1 cellular context compared by ENCODE assay signal in genomic region chr1:21338568-21339401, GRCh38.
TF ChIP-seq lines count a peak whose summit lies in the region.

No MANE protein-coding gene starts in this region.

TF ChIP-seq in HepG2, 621 proteins besides CTCF, POLR2A, EP300 and RAD21 (continued from another document and continues in another):
- TF ChIP-seq PATZ1 (CRISPR knock-in tag; IDR thresholded peaks at IDR 0.05) (peak; percentile 94), WIZ (CRISPR knock-in tag; IDR thresholded peaks at IDR 0.05) (no peak), ZBTB34 (CRISPR knock-in tag; IDR thresholded peaks at IDR 0.05) (peak; percentile 94), ADNP (CRISPR knock-in tag; IDR thresholded peaks at IDR 0.05) (peak; percentile 95), ZFP90 (CRISPR knock-in tag; IDR thresholded peaks at IDR 0.05; ENCODE audit: borderline replicate concordance) (peak; percentile 75), ZNF205 (CRISPR knock-in tag; IDR thresholded peaks at IDR 0.05) (peak; percentile 59; the same call in 1 of the 2 replicates), ZGPAT (CRISPR knock-in tag; IDR thresholded peaks at IDR 0.05) (peak; percentile 94), ZNF512B (CRISPR knock-in tag; IDR thresholded peaks at IDR 0.05; ENCODE audit: borderline replicate concordance) (no peak; the same call in 1 of the 2 replicates), ZNF460 (CRISPR knock-in tag; IDR thresholded peaks at IDR 0.05; ENCODE audit: borderline replicate concordance) (no peak; the same call in 1 of the 2 replicates), SKI (IDR thresholded peaks at IDR 0.05; ENCODE audit: partially characterized antibody) (peak; percentile 97), HOXA5 (CRISPR knock-in tag; IDR thresholded peaks at IDR 0.05) (0 out of 2 replicates have a peak, but pooled peaks have one; percentile 38), RERE (CRISPR knock-in tag; IDR thresholded peaks at IDR 0.05; ENCODE audit: low read depth) (peak; percentile 86), MAX (IDR thresholded peaks at IDR 0.05) (peak; percentile 92), NFKBIZ (CRISPR knock-in tag; IDR thresholded peaks at IDR 0.05) (peak; percentile 52; the same call in 1 of the 2 replicates), TBX3 (IDR thresholded peaks at IDR 0.05; ENCODE audit: borderline replicate concordance) (peak; percentile 92), BORCS8-MEF2B (CRISPR knock-in tag; IDR thresholded peaks at IDR 0.05) (peak; percentile 75; the same call in 1 of the 2 replicates), IRX3 (CRISPR knock-in tag; IDR thresholded peaks at IDR 0.05; ENCODE audit: borderline replicate concordance, low read depth) (0 out of 2 replicates have a peak, but pooled peaks have one; percentile 49), ZFP41 (CRISPR knock-in tag; IDR thresholded peaks at IDR 0.05; ENCODE audit: borderline replicate concordance) (no peak), ZNF3 (CRISPR knock-in tag; IDR thresholded peaks at IDR 0.05) (peak; percentile 96), DMAP1 (CRISPR knock-in tag; IDR thresholded peaks at IDR 0.05) (peak; percentile 73), SOX6 (IDR thresholded peaks at IDR 0.05) (no peak), SOX6 (CRISPR knock-in tag; IDR thresholded peaks at IDR 0.05) (peak; percentile 89), ZNF629 (CRISPR knock-in tag; conservative IDR thresholded peaks at IDR 0.05) (peak; percentile 99), LCORL (IDR thresholded peaks at IDR 0.05) (no peak), LCORL (CRISPR knock-in tag; IDR thresholded peaks at IDR 0.05) (peak; percentile 95), AKAP8 (CRISPR knock-in tag; IDR thresholded peaks at IDR 0.05) (0 out of 2 replicates have a peak, but pooled peaks have one; percentile 39), SALL2 (CRISPR knock-in tag; IDR thresholded peaks at IDR 0.05) (no peak; the same call in 1 of the 2 replicates)
- TF ChIP-seq, protein P1, sequence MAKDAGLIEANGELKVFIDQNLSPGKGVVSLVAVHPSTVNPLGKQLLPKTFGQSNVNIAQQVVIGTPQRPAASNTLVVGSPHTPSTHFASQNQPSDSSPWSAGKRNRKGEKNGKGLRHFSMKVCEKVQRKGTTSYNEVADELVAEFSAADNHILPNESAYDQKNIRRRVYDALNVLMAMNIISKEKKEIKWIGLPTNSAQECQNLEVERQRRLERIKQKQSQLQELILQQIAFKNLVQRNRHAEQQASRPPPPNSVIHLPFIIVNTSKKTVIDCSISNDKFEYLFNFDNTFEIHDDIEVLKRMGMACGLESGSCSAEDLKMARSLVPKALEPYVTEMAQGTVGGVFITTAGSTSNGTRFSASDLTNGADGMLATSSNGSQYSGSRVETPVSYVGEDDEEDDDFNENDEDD (CRISPR knock-in tag; IDR thresholded peaks at IDR 0.05; ENCODE audit: borderline replicate concordance) = peak; percentile 75; the same call in 1 of the 2 replicates
- TF ChIP-seq, protein P2, sequence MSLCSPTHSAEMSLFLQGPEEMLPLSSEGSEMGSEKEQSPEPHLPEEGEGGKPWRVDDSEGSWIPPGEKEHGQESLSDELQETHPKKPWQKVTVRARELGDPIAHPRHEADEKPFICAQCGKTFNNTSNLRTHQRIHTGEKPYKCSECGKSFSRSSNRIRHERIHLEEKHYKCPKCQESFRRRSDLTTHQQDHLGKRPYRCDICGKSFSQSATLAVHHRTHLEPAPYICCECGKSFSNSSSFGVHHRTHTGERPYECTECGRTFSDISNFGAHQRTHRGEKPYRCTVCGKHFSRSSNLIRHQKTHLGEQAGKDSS (CRISPR knock-in tag; IDR thresholded peaks at IDR 0.05; ENCODE audit: borderline replicate concordance, low read depth) = peak; percentile 84; the same call in 1 of the 2 replicates
- TF ChIP-seq, protein P3, sequence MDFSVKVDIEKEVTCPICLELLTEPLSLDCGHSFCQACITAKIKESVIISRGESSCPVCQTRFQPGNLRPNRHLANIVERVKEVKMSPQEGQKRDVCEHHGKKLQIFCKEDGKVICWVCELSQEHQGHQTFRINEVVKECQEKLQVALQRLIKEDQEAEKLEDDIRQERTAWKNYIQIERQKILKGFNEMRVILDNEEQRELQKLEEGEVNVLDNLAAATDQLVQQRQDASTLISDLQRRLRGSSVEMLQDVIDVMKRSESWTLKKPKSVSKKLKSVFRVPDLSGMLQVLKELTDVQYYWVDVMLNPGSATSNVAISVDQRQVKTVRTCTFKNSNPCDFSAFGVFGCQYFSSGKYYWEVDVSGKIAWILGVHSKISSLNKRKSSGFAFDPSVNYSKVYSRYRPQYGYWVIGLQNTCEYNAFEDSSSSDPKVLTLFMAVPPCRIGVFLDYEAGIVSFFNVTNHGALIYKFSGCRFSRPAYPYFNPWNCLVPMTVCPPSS (IDR thresholded peaks at IDR 0.05) = no peak
- TF ChIP-seq, protein P4, sequence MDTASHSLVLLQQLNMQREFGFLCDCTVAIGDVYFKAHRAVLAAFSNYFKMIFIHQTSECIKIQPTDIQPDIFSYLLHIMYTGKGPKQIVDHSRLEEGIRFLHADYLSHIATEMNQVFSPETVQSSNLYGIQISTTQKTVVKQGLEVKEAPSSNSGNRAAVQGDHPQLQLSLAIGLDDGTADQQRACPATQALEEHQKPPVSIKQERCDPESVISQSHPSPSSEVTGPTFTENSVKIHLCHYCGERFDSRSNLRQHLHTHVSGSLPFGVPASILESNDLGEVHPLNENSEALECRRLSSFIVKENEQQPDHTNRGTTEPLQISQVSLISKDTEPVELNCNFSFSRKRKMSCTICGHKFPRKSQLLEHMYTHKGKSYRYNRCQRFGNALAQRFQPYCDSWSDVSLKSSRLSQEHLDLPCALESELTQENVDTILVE (CRISPR knock-in tag; IDR thresholded peaks at IDR 0.05) = 0 out of 2 replicates have a peak, but pooled peaks have one; percentile 66
